Comparison of ENCODE assay signal across 10 cellular contexts in genomic region chr17:57553991-57554825, GRCh38.
A peak's percentile ranks its signal among the peaks of the same experiment; 100 is the strongest.
DNase-seq lines count a peak whose midpoint lies in the region; ATAC-seq and TF ChIP-seq lines count a peak whose summit lies in the region.
"Had no signal": no experiment of that assay in that cellular context is flagged by ENCODE, and none has a peak within 500 bp of the region (broad histone marks: within the 10 kb centered on the region; RNA-seq: fewer than 3 reads in every experiment).

No MANE protein-coding gene starts in this region.

- H3K9me3 ChIP-seq in OCI-LY7 (ENCODE audit: low read length) (no peaks in the 10 kb centered on the region), heart right ventricle (no peaks in the 10 kb centered on the region)
- H3K9me3 ChIP-seq: A549 had no signal

- peaks cover 33% of the 10 kb centered on the region; the same call in 1 of the 2 replicates for H3K79me2 ChIP-seq in OCI-LY7 (ENCODE audit: insufficient read depth, low read depth, low read length)

- no peak overlapping the region; the same call in 1 of the 2 replicates for H2AFZ ChIP-seq in OCI-LY7 (ENCODE audit: low read length)

- peak in 5 of 8 donors; percentile 21 to 50 (median 27) for ATAC-seq in heart right ventricle
- ATAC-seq: A549 had no signal

- H3K27me3 ChIP-seq in heart right ventricle = no peaks in the 10 kb centered on the region

- 50 to 52% methylated on average over 14 of the region's 14 CpGs for WGBS in heart right ventricle, 2 donors

- H3K27ac ChIP-seq in OCI-LY7 (ENCODE audit: low read depth, low read length, poor library complexity, severe bottlenecking) (peak overlapping the region; percentile 99), heart right ventricle (peak overlapping the region in 1 of 10 donors; percentile 25)

- CTCF ChIA-PET in OCI-LY7 (lab: Charles Lee; ENCODE audit: unreplicated experiment) = interaction anchor here (0.6 to 1.1 kb wide), 2 partner anchors 56 to 118 kb away, joined by 3 to 4 read pairs; no protein-coding TSS in a partner anchor

- no peaks in the 10 kb centered on the region for H4K20me1 ChIP-seq in OCI-LY7 (ENCODE audit: insufficient read depth, low read length)

- H3K9me2 ChIP-seq in OCI-LY7 (ENCODE audit: insufficient read depth, low read length) = no peaks in the 10 kb centered on the region

- no TSS peak for BruUV-seq in OCI-LY7 (replicated peaks; lab: Mats Ljungman, UMichigan)

- POLR2A ChIA-PET in OCI-LY7 (lab: Charles Lee) = interaction anchor here (0.6 to 6.1 kb wide), 8 partner anchors 50 to 371 kb away, joined by 3 to 38 read pairs (median 4); no protein-coding TSS in a partner anchor

- peak; percentile 52 for DNase-seq in DMS53 (lab: John Stamatoyannopoulos, UW)
- no peak for DNase-seq in DMS53 treated with DMSO at 0.1 percent for 48 hours (lab: John Stamatoyannopoulos, UW; ENCODE audit: unreplicated experiment)
- DNase-seq in OCI-LY7 (ENCODE audit: low spot score) = peak; percentile 34
- no peak for DNase-seq in heart right ventricle
- peak; percentile 96 for DNase-seq in retinal pigment epithelial cell (ENCODE audit: low read depth)
- no peak for DNase-seq in NCI-H1694 (lab: John Stamatoyannopoulos, UW)
- no peak for DNase-seq in AML-193 (lab: John Stamatoyannopoulos, UW)
- no peak for DNase-seq in midbrain (lab: John Stamatoyannopoulos, UW)
- DNase-seq: Kasumi-1 had no signal

- H3K36me3 ChIP-seq in OCI-LY7 (ENCODE audit: insufficient read depth, low read length) (peaks cover 24% of the 10 kb centered on the region; the same call in 1 of the 2 replicates), heart right ventricle (no peaks in the 10 kb centered on the region)

- no peak overlapping the region for H3K4me3 ChIP-seq in OCI-LY7 (ENCODE audit: low read depth, low read length, poor library complexity, severe bottlenecking)
- no peak overlapping the region for H3K4me3 ChIP-seq in heart right ventricle
- peak overlapping the region; percentile 17 for H3K4me3 ChIP-seq in retinal pigment epithelial cell (ENCODE audit: low read length)
- H3K4me3 ChIP-seq: A549 had no signal

- peaks cover 93% of the 10 kb centered on the region for H3K4me1 ChIP-seq in OCI-LY7 (ENCODE audit: insufficient read depth, low read length, poor library complexity, severe bottlenecking)
- peaks cover 0 to 43% (median 33%) of the 10 kb centered on the region in 9 donors for H3K4me1 ChIP-seq in heart right ventricle

- intact Hi-C loops in OCI-LY7 (cut with micrococcal nuclease; ENCODE audit: unreplicated experiment) = loop anchor here (5.0 to 10.0 kb wide), 3 partner anchors 183 to 778 kb away; partner anchors contain the start of gene SRSF1
- intact Hi-C loops in heart right ventricle (cut with DNase I) = no loop called here

- TF ChIP-seq CTCF in OCI-LY7 (conservative IDR thresholded peaks at IDR 0.05; ENCODE audit: low read length) (no peak), heart right ventricle (IDR thresholded peaks at IDR 0.05) (no peak), retinal pigment epithelial cell (conservative IDR thresholded peaks at IDR 0.05; ENCODE audit: low read depth, low read length) (no peak)

- H3K4me2 ChIP-seq in OCI-LY7 (ENCODE audit: low read length) = peak overlapping the region; percentile 90
- H3K4me2 ChIP-seq: A549 had no signal

Comparison
In these comparisons a context has a peak if more than half of its experiments do, and no peak if none do; other contexts are left out.
1. DNase-seq: peak in DMS53 (single experiment), OCI-LY7 (single experiment) and retinal pigment epithelial cell (single experiment); none in DMS53 treated with DMSO at 0.1 percent for 48 hours (single experiment), heart right ventricle (0 of 2), NCI-H1694 (single experiment), AML-193 (0 of 2) and midbrain (single experiment).